1 cellular context compared by ENCODE assay signal in the genomic region with DNA sequence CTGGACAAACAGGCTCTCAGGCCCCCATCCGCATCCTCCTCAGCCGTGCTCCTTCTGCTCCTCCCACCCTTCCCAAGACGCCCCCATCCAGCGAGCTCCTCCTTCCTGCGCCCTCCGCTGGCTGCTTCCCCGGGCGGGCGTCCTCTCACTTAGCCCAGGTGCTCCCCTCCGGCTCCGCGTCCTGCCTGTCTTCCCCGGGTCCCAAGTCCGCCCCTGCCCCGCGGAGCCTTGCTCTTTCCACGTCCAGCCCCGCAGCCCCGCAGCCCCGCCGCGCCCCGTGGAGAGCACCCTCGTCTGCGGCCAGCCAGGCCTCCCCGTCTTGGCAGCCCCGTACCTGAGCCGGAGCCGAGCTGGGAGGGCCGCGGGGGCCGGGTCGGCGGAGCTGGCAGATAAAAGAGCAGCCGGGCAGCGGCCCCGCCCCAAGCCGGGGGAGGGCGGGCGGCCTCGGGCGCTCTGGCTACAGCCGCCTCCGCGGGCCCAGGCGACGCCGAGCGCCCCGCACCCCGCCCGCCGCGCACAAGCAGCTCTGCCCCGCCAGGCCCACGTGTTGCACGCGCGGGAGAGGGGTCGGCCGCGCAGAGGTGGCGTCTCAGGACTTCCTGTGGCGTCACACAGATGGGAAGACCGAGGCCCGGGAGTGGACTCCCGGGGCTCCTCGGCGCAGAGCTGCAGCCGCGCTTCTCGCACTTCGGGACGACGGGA.
TF ChIP-seq lines count a peak whose summit lies in the region.

A gene with protein sequence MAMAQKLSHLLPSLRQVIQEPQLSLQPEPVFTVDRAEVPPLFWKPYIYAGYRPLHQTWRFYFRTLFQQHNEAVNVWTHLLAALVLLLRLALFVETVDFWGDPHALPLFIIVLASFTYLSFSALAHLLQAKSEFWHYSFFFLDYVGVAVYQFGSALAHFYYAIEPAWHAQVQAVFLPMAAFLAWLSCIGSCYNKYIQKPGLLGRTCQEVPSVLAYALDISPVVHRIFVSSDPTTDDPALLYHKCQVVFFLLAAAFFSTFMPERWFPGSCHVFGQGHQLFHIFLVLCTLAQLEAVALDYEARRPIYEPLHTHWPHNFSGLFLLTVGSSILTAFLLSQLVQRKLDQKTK (minus strand): TSS at position 555 of the 702 bp plus-strand sequence. CDS start 11,869 bp downstream, outside the sequence.

TF ChIP-seq in H1, 55 proteins besides CTCF, POLR2A, EP300 and RAD21:
- no peak for TF ChIP-seq TEAD4 (IDR thresholded peaks at IDR 0.05; ENCODE audit: low read depth, low read length)
- TF ChIP-seq CBX5 (IDR thresholded peaks at IDR 0.05; ENCODE audit: low read depth, low read length): no peak
- peak; percentile 20; the same call in 1 of the 2 replicates for TF ChIP-seq KDM1A (IDR thresholded peaks at IDR 0.05; ENCODE audit: borderline replicate concordance, low read length)
- TF ChIP-seq SAP30 (IDR thresholded peaks at IDR 0.05; ENCODE audit: insufficient read depth, insufficient replicate concordance, low read length): no peak
- no peak for TF ChIP-seq FOSL1 (IDR thresholded peaks at IDR 0.05; ENCODE audit: insufficient read depth, low read depth, low read length)
- no peak for TF ChIP-seq GABPA (IDR thresholded peaks at IDR 0.05; ENCODE audit: borderline replicate concordance, insufficient read depth, low read length)
- TF ChIP-seq TCF12 (IDR thresholded peaks at IDR 0.05; ENCODE audit: low read depth, low read length): no peak
- TF ChIP-seq KDM4A (IDR thresholded peaks at IDR 0.05; ENCODE audit: low read depth, low read length, severe bottlenecking): no peak
- TF ChIP-seq CREB1 (IDR thresholded peaks at IDR 0.05): no peak
- no peak for TF ChIP-seq BCL11A (IDR thresholded peaks at IDR 0.05; ENCODE audit: low read depth in 2 of 2, low read length in 2 of 2)
- TF ChIP-seq MAX (IDR thresholded peaks at IDR 0.05): peak; percentile 91
- TF ChIP-seq ZNF274 (IDR thresholded peaks at IDR 0.05; ENCODE audit: borderline replicate concordance, extremely low read depth, low read length): no peak
- TF ChIP-seq SP4 (IDR thresholded peaks at IDR 0.05; ENCODE audit: low read length): no peak
- no peak for TF ChIP-seq SIX5 (IDR thresholded peaks at IDR 0.05; ENCODE audit: low read depth, low read length)
- TF ChIP-seq CEBPB (IDR thresholded peaks at IDR 0.05; ENCODE audit: low read depth, low read length): no peak
- no peak; the same call in 1 of the 2 replicates for TF ChIP-seq TAF1 (IDR thresholded peaks at IDR 0.05; ENCODE audit: low read depth, low read length)
- TF ChIP-seq HDAC6 (IDR thresholded peaks at IDR 0.05; ENCODE audit: low read depth, low read length): no peak
- no peak for TF ChIP-seq SIN3A (conservative IDR thresholded peaks at IDR 0.05 in 1 of 2, IDR thresholded peaks at IDR 0.05 in 1 of 2; ENCODE audit: low read depth in 1 of 2, low read length in 2 of 2)
- TF ChIP-seq PHF8 (conservative IDR thresholded peaks at IDR 0.05; ENCODE audit: low read depth, low read length): peak; percentile 57
- TF ChIP-seq, protein P1, sequence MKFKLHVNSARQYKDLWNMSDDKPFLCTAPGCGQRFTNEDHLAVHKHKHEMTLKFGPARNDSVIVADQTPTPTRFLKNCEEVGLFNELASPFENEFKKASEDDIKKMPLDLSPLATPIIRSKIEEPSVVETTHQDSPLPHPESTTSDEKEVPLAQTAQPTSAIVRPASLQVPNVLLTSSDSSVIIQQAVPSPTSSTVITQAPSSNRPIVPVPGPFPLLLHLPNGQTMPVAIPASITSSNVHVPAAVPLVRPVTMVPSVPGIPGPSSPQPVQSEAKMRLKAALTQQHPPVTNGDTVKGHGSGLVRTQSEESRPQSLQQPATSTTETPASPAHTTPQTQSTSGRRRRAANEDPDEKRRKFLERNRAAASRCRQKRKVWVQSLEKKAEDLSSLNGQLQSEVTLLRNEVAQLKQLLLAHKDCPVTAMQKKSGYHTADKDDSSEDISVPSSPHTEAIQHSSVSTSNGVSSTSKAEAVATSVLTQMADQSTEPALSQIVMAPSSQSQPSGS (IDR thresholded peaks at IDR 0.05; ENCODE audit: low read length): no peak
- no peak for TF ChIP-seq SP2 (IDR thresholded peaks at IDR 0.05; ENCODE audit: low read length)
- peak; percentile 48 for TF ChIP-seq ASH2L (IDR thresholded peaks at IDR 0.05; ENCODE audit: low read length)
- TF ChIP-seq, protein P2, sequence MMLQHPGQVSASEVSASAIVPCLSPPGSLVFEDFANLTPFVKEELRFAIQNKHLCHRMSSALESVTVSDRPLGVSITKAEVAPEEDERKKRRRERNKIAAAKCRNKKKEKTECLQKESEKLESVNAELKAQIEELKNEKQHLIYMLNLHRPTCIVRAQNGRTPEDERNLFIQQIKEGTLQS (IDR thresholded peaks at IDR 0.05; ENCODE audit: insufficient read depth, low read depth, low read length): no peak
- no peak for TF ChIP-seq NANOG (IDR thresholded peaks at IDR 0.05; ENCODE audit: insufficient read depth, low read depth, low read length, poor library complexity, severe bottlenecking)
- peak; percentile 90 for TF ChIP-seq E2F6 (IDR thresholded peaks at IDR 0.05)
- TF ChIP-seq JUN (IDR thresholded peaks at IDR 0.05; ENCODE audit: low read depth, low read length): no peak
- TF ChIP-seq EZH2 (IDR thresholded peaks at IDR 0.05; ENCODE audit: low read depth, low read length, severe bottlenecking): no peak
- TF ChIP-seq SRF (IDR thresholded peaks at IDR 0.05; ENCODE audit: low read depth, low read length): no peak
- TF ChIP-seq POLR2AphosphoS5 (IDR thresholded peaks at IDR 0.05; ENCODE audit: low read depth, low read length): no peak
- TF ChIP-seq CTBP2 (IDR thresholded peaks at IDR 0.05; ENCODE audit: borderline replicate concordance, insufficient read depth, insufficient read length, low read length): no peak
- TF ChIP-seq GTF2F1 (IDR thresholded peaks at IDR 0.05; ENCODE audit: borderline replicate concordance, low read depth, low read length): no peak
- no peak for TF ChIP-seq JUND (IDR thresholded peaks at IDR 0.05; ENCODE audit: low read length)
- TF ChIP-seq CHD1 (IDR thresholded peaks at IDR 0.05; ENCODE audit: low read depth, low read length): no peak
- TF ChIP-seq TAF7 (optimal IDR thresholded peaks at IDR 0.05; ENCODE audit: borderline replicate concordance, low read depth, low read length): no peak
- no peak; the same call in 1 of the 2 replicates for TF ChIP-seq RBBP5 (IDR thresholded peaks at IDR 0.05; ENCODE audit: borderline replicate concordance, low read depth, low read length)
- TF ChIP-seq POU5F1 (IDR thresholded peaks at IDR 0.05; ENCODE audit: low read depth, low read length): no peak
- TF ChIP-seq HDAC2 (IDR thresholded peaks at IDR 0.05; ENCODE audit: borderline replicate concordance in 1 of 2, low read depth in 2 of 2, low read length in 2 of 2): no peak
- TF ChIP-seq BRCA1 (IDR thresholded peaks at IDR 0.05; ENCODE audit: low read depth, low read length): no peak
- TF ChIP-seq KDM5A (IDR thresholded peaks at IDR 0.05; ENCODE audit: low read length): no peak
- TF ChIP-seq RXRA (IDR thresholded peaks at IDR 0.05; ENCODE audit: insufficient read depth, low read depth, low read length): no peak
- peak; percentile 5; the same call in 1 of the 2 replicates for TF ChIP-seq TBP (IDR thresholded peaks at IDR 0.05; ENCODE audit: low read depth, low read length)
- no peak for TF ChIP-seq NRF1 (IDR thresholded peaks at IDR 0.05; ENCODE audit: low read depth, low read length)
- no peak for TF ChIP-seq RFX5 (IDR thresholded peaks at IDR 0.05; ENCODE audit: borderline replicate concordance, low read depth, low read length)
- no peak for TF ChIP-seq CHD7 (IDR thresholded peaks at IDR 0.05; ENCODE audit: insufficient replicate concordance, low read length)
- TF ChIP-seq BACH1 (IDR thresholded peaks at IDR 0.05; ENCODE audit: low read length): no peak
- TF ChIP-seq MAFK (IDR thresholded peaks at IDR 0.05; ENCODE audit: low read depth, low read length): no peak
- TF ChIP-seq EGR1 (IDR thresholded peaks at IDR 0.05; ENCODE audit: borderline replicate concordance, low read depth, low read length): no peak
- TF ChIP-seq, protein P3, sequence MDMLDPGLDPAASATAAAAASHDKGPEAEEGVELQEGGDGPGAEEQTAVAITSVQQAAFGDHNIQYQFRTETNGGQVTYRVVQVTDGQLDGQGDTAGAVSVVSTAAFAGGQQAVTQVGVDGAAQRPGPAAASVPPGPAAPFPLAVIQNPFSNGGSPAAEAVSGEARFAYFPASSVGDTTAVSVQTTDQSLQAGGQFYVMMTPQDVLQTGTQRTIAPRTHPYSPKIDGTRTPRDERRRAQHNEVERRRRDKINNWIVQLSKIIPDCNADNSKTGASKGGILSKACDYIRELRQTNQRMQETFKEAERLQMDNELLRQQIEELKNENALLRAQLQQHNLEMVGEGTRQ (IDR thresholded peaks at IDR 0.05; ENCODE audit: low read length): no peak
- no peak for TF ChIP-seq CHD2 (IDR thresholded peaks at IDR 0.05; ENCODE audit: low read length)
